ENCODE assay signal across 1 cellular context in the genomic region with DNA sequence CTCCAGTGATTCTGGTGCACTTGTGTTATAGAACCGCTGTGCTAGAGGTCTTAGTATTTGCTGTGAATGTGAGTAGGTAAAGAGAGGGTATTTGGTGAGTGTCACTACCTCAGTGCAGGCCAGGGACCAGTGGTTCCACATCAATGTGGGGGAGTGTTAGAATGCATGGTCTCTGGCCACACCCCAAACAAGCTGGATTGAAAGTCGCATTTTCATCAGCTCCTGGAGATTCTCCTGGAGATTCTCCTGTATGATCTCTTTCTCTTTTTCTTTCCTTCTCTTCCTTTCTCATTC.
TF ChIP-seq lines count a peak whose summit lies in the region.

No MANE protein-coding gene starts in this region.

TF ChIP-seq in SK-N-SH treated with all-trans-retinoic acid at 6 μM for 48 hours, 23 proteins besides CTCF, POLR2A, EP300 and RAD21 (continued from another document):
- TF ChIP-seq, protein P1, sequence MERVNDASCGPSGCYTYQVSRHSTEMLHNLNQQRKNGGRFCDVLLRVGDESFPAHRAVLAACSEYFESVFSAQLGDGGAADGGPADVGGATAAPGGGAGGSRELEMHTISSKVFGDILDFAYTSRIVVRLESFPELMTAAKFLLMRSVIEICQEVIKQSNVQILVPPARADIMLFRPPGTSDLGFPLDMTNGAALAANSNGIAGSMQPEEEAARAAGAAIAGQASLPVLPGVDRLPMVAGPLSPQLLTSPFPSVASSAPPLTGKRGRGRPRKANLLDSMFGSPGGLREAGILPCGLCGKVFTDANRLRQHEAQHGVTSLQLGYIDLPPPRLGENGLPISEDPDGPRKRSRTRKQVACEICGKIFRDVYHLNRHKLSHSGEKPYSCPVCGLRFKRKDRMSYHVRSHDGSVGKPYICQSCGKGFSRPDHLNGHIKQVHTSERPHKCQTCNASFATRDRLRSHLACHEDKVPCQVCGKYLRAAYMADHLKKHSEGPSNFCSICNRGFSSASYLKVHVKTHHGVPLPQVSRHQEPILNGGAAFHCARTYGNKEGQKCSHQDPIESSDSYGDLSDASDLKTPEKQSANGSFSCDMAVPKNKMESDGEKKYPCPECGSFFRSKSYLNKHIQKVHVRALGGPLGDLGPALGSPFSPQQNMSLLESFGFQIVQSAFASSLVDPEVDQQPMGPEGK (CRISPR knock-in tag; IDR thresholded peaks at IDR 0.05; ENCODE audit: borderline replicate concordance), result no peak
- no peak for TF ChIP-seq TOX (CRISPR knock-in tag; IDR thresholded peaks at IDR 0.05; ENCODE audit: borderline replicate concordance)
- TF ChIP-seq, protein P2, sequence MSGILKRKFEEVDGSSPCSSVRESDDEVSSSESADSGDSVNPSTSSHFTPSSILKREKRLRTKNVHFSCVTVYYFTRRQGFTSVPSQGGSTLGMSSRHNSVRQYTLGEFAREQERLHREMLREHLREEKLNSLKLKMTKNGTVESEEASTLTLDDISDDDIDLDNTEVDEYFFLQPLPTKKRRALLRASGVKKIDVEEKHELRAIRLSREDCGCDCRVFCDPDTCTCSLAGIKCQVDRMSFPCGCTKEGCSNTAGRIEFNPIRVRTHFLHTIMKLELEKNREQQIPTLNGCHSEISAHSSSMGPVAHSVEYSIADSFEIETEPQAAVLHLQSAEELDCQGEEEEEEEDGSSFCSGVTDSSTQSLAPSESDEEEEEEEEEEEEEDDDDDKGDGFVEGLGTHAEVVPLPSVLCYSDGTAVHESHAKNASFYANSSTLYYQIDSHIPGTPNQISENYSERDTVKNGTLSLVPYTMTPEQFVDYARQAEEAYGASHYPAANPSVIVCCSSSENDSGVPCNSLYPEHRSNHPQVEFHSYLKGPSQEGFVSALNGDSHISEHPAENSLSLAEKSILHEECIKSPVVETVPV (CRISPR knock-in tag; IDR thresholded peaks at IDR 0.05), result no peak
- TF ChIP-seq RARB (CRISPR knock-in tag; IDR thresholded peaks at IDR 0.05), result no peak
- no peak for TF ChIP-seq ZFP3 (CRISPR knock-in tag; IDR thresholded peaks at IDR 0.05)
- TF ChIP-seq SNAI2 (CRISPR knock-in tag; IDR thresholded peaks at IDR 0.05), result no peak
- TF ChIP-seq TCF4 (CRISPR knock-in tag; IDR thresholded peaks at IDR 0.05; ENCODE audit: borderline replicate concordance), result no peak
- no peak for TF ChIP-seq GLIS3 (CRISPR knock-in tag; IDR thresholded peaks at IDR 0.05)
- TF ChIP-seq, protein P3, sequence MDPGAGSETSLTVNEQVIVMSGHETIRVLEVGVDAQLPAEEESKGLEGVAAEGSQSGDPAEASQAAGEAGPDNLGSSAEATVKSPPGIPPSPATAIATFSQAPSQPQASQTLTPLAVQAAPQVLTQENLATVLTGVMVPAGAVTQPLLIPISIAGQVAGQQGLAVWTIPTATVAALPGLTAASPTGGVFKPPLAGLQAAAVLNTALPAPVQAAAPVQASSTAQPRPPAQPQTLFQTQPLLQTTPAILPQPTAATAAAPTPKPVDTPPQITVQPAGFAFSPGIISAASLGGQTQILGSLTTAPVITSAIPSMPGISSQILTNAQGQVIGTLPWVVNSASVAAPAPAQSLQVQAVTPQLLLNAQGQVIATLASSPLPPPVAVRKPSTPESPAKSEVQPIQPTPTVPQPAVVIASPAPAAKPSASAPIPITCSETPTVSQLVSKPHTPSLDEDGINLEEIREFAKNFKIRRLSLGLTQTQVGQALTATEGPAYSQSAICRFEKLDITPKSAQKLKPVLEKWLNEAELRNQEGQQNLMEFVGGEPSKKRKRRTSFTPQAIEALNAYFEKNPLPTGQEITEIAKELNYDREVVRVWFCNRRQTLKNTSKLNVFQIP (CRISPR knock-in tag; IDR thresholded peaks at IDR 0.05; ENCODE audit: borderline replicate concordance, low read depth), result no peak
- no peak for TF ChIP-seq PPARA (CRISPR knock-in tag; IDR thresholded peaks at IDR 0.05; ENCODE audit: borderline replicate concordance)
- no peak for TF ChIP-seq ISL1 (CRISPR knock-in tag; IDR thresholded peaks at IDR 0.05)
- no peak for TF ChIP-seq ZFP30 (CRISPR knock-in tag; IDR thresholded peaks at IDR 0.05)
- TF ChIP-seq CSDC2 (CRISPR knock-in tag; IDR thresholded peaks at IDR 0.05), result no peak
